17 cellular contexts compared by ENCODE assay signal in genomic region chr6:139436521-139437348, GRCh38.
A peak's percentile ranks its signal among the peaks of the same experiment; 100 is the strongest.
DNase-seq lines count a peak whose midpoint lies in the region; ATAC-seq and TF ChIP-seq lines count a peak whose summit lies in the region.
"Had no signal": no experiment of that assay in that cellular context is flagged by ENCODE, and none has a peak within 500 bp of the region (broad histone marks: within the 10 kb centered on the region; RNA-seq: fewer than 3 reads in every experiment).

No MANE protein-coding gene starts in this region.

- ATAC-seq in stimulated activated naive CD8-positive, alpha-beta T cell treated with anti-CD3 and anti-CD28 coated beads, Interleukin-15, Interleukin-2, amounts not matched to agents 100 U/mL and 50 U/mL, for 24 hours = no peak
- ATAC-seq: naive thymus-derived CD4-positive, alpha-beta T cell; Panc1; T-helper 17 cell had no signal

- DNase-seq in COLO829 (ENCODE audit: low spot score) (peak; percentile 30), LoVo (ENCODE audit: low spot score) (peak; percentile 66), astrocyte of the spinal cord (ENCODE audit: low read depth, low spot score) (peak; percentile 43), kidney tubule cell (ENCODE audit: low spot score) (peak; percentile 92), NCI-H1092 treated with DMSO at 0.1 percent for 48 hours (lab: John Stamatoyannopoulos, UW) (no peak)
- DNase-seq in activated CD4-positive, alpha-beta T cell treated with anti-CD3 and anti-CD28 coated beads for 4 hours = no peak
- no peak for DNase-seq in stimulated activated naive CD8-positive, alpha-beta T cell treated with anti-CD3 and anti-CD28 coated beads, Interleukin-15, Interleukin-2, amounts not matched to agents 100 U/mL and 50 U/mL, for 24 hours
- DNase-seq in activated CD4-positive, alpha-beta T cell treated with anti-CD3 and anti-CD28 coated beads for 48 hours = no peak
- DNase-seq: activated B cell treated with CpG ODN at 0.5 μM for 24 hours; dorsolateral prefrontal cortex; Karpas-422; naive thymus-derived CD4-positive, alpha-beta T cell; NCI-H1436 treated with DMSO at 0.1 percent for 48 hours; stimulated activated CD4-positive, alpha-beta T cell treated with anti-CD3 and anti-CD28 coated beads, Interleukin-15, amount 100 ng/mL, for 24 hours; T-helper 17 cell had no signal

- H3K4me3 ChIP-seq in astrocyte of the spinal cord (ENCODE audit: low read depth, low read length) = no peak overlapping the region
- H3K4me3 ChIP-seq: ascending aorta, dorsolateral prefrontal cortex had no signal

- TF ChIP-seq CTCF in astrocyte of the spinal cord (IDR thresholded peaks at IDR 0.05; ENCODE audit: low read depth, low read length) = no peak

- in situ Hi-C loops in astrocyte of the spinal cord (cut with HindIII; ENCODE audit: low sequenced_read_pairs) = no loop called here

Comparison
In these comparisons a context has a peak if more than half of its experiments do, and no peak if none do; other contexts are left out.
1. DNase-seq: peak in COLO829 (single experiment), LoVo (single experiment), astrocyte of the spinal cord (single experiment) and kidney tubule cell (single experiment); none in activated CD4-positive, alpha-beta T cell treated with anti-CD3 and anti-CD28 coated beads for 4 hours (0 of 2), NCI-H1092 treated with DMSO at 0.1 percent for 48 hours (single experiment), stimulated activated naive CD8-positive, alpha-beta T cell treated with anti-CD3 and anti-CD28 coated beads, Interleukin-15, Interleukin-2, amounts not matched to agents 100 U/mL and 50 U/mL, for 24 hours (single experiment) and activated CD4-positive, alpha-beta T cell treated with anti-CD3 and anti-CD28 coated beads for 48 hours (single experiment).